15 cellular contexts compared by ENCODE assay signal in the genomic region with DNA sequence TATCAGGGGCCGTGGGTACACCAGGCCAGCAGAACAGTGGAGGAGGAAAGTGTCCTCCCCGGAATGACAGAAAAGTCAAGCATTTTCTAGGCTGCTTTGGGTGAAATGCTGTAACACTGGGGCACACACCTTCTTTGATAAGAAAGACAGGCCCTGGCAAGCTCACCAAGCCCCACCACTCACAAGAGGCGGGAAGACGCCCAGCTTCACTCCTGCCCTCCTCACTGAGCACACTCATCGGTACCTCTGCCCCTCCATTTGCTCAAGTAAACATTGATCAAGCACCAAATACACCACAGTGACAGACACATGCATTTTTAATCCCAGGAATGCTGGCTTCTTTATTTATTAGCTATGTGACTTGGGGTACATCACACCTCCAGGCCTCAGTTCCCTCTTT.
"Had no signal": no experiment of that assay in that cellular context is flagged by ENCODE, and none has a peak within 500 bp of the region (broad histone marks: within the 10 kb centered on the region; RNA-seq: fewer than 3 reads in every experiment).

No MANE protein-coding gene starts in this region.

- H3K4me3 ChIP-seq: esophagus squamous epithelium, hepatocyte, thyroid gland had no signal

- H3K9me3 ChIP-seq: esophagus squamous epithelium, thyroid gland had no signal

- DNase-seq: activated CD4-positive, alpha-beta T cell treated with anti-CD3 and anti-CD28 coated beads for 1 hour; activated CD4-positive, alpha-beta T cell treated with anti-CD3 and anti-CD28 coated beads, Interleukin-2, amount 50 U/mL, for 4 hours; activated naive CD4-positive, alpha-beta T cell treated with anti-CD3 and anti-CD28 coated beads for 36 hours; activated T-cell treated with anti-CD3 and anti-CD28 coated beads for 4 hours; esophagus squamous epithelium; stimulated activated CD4-positive, alpha-beta T cell treated with anti-CD3 and anti-CD28 coated beads, Interleukin-2, amount 100 ng/mL, for 24 hours; SW 1271; T-helper 9 cell; thyroid gland had no signal

- H3K27ac ChIP-seq: esophagus squamous epithelium, hepatocyte had no signal

- H3K4me3 Mint-ChIP-seq: activated naive CD4-positive, alpha-beta T cell treated with anti-CD3 and anti-CD28 coated beads for 36 hours had no signal

- H3K27ac Mint-ChIP-seq: activated naive CD4-positive, alpha-beta T cell treated with anti-CD3 and anti-CD28 coated beads for 36 hours; activated T-helper 2 cell treated with anti-CD3 and anti-CD28 coated beads, Interferon-gamma antibody, Interleukin-2, Interleukin-4, amounts not matched to agents 10 μg/mL and 5 μg/mL and 100 μg/mL, durations not matched to agents 14 hours and 24 hours and 36 hours had no signal

- FAIRE-seq: astrocyte, bronchial epithelial cell, keratinocyte, urothelium cell line had no signal

- H3K9me3 Mint-ChIP-seq: activated naive CD4-positive, alpha-beta T cell treated with anti-CD3 and anti-CD28 coated beads for 36 hours; activated T-helper 2 cell treated with anti-CD3 and anti-CD28 coated beads, Interferon-gamma antibody, Interleukin-2, Interleukin-4, amounts not matched to agents 10 μg/mL and 5 μg/mL and 100 μg/mL, durations not matched to agents 14 hours and 24 hours and 36 hours had no signal

- H3K4me2 ChIP-seq: hepatocyte had no signal

- H2AFZ ChIP-seq: hepatocyte had no signal

- H3K27me3 ChIP-seq: esophagus squamous epithelium, hepatocyte, thyroid gland had no signal
